ENCODE assay signal across 3 cellular contexts in the genomic region with DNA sequence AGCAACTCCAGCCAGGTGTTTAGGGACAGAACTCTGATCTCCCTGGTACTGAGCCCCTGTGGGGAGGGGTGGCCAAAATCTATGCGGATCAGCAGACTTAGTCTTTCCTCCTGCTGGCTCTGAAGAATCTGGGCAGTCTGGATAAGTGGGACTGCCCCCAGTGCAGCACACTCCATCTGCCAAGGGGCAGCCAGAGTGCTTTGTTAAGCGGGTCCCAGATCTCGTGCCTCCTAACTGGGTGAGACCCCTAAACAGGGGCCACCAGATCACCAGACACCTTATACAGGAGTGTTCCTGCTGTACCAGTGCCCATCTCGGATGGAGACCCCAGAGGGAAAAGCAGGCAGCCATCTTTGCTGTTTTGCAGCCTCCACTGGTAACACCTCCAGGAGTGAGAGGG.
"Had no signal": no experiment of that assay in that cellular context is flagged by ENCODE, and none has a peak within 500 bp of the region (broad histone marks: within the 10 kb centered on the region; RNA-seq: fewer than 3 reads in every experiment).

No MANE protein-coding gene starts in this region.

- DNase-seq: GDM1, GF-D8 had no signal

- H3K4me3 ChIP-seq: GM12878 had no signal
